In the genomic region with DNA sequence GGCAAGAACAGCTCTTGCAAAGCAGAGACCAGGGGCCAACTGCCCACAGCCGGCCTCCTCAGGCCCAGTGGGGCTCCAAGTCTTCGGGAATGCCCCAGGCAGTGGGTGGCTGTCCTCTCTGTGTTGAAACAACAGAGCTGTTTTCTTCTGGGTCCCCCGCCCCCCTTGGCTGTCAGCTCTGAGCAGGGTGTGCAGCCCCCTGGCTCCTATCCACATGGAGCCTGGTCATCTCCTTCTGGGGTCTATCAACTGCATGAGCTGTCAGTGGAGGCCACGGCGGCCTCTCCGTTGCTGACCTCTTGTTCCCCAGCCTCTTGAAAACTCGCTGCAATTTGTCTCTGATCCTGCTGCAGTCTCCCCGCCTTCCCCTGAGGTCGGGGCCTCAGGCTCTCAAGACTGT, we compare ENCODE assay signal across 26 cellular contexts.
DNase-seq lines count a peak whose midpoint lies in the region; ATAC-seq and TF ChIP-seq lines count a peak whose summit lies in the region.
"Had no signal": no experiment of that assay in that cellular context is flagged by ENCODE, and none has a peak within 500 bp of the region (broad histone marks: within the 10 kb centered on the region; RNA-seq: fewer than 3 reads in every experiment).

No MANE protein-coding gene starts in this region.

- no peak for ATAC-seq in GM19351 (IDR thresholded peaks at IDR 0.05; ENCODE audit: unreplicated experiment)
- no peak for ATAC-seq in HG02759 (IDR thresholded peaks at IDR 0.05; ENCODE audit: unreplicated experiment)
- ATAC-seq: activated T-cell treated with anti-CD3 and anti-CD28 coated beads, Interleukin-2, amount 50 U/mL, for 72 hours; CD8-positive, alpha-beta T cell; sciatic nerve; stimulated activated naive B cell treated with anti-CD40 and anti-IgM and Interleukin-4, amounts not matched to agents 10 μg/mL and 1 μg/mL and 100 μg/mL, for 72 hours had no signal

- no peak overlapping the region for H3K4me2 ChIP-seq in mesendoderm (ENCODE audit: low read length)

- H3K27me3 ChIP-seq in mesendoderm (ENCODE audit: insufficient read depth, low read length, poor library complexity): no peaks in the 10 kb centered on the region

- H3K4me1 Mint-ChIP-seq in brain (peaks cover 88% of the 10 kb centered on the region), osteocyte (ENCODE audit: unreplicated experiment) (peaks cover 16% of the 10 kb centered on the region)
- H3K4me1 Mint-ChIP-seq: B cell; stimulated activated naive B cell treated with anti-CD40 and anti-IgM and Interleukin-4, amounts not matched to agents 10 μg/mL and 1 μg/mL and 100 μg/mL, for 72 hours had no signal

- TF ChIP-seq CTCF in brain (conservative IDR thresholded peaks at IDR 0.05) (no peak), osteocyte (IDR thresholded peaks at IDR 0.05) (no peak)

- no peak overlapping the region for H3K23ac ChIP-seq in mesendoderm (ENCODE audit: low read length)

- H4K5ac ChIP-seq in mesendoderm (ENCODE audit: low read length): no peak overlapping the region

- no CpG with 5 or more reads among the region's 9 CpGs for WGBS in mesendoderm (ENCODE audit: extremely low coverage, insufficient coverage, low lambda C conversion rate)

- H2BK5ac ChIP-seq in mesendoderm (ENCODE audit: low read length): no peak overlapping the region

- H3K79me1 ChIP-seq in mesendoderm (ENCODE audit: low read length): no peaks in the 10 kb centered on the region

- H2AK5ac ChIP-seq in mesendoderm (ENCODE audit: low read length): no peak overlapping the region

- H3K79me2 ChIP-seq in mesendoderm (ENCODE audit: control insufficient read depth, insufficient read depth, low read length): no peaks in the 10 kb centered on the region
- H3K79me2 ChIP-seq: parathyroid adenoma had no signal

- H3K4ac ChIP-seq in mesendoderm (ENCODE audit: low read depth, low read length): no peak overlapping the region

- H3K36me3 Mint-ChIP-seq in brain: no peaks in the 10 kb centered on the region
- H3K36me3 Mint-ChIP-seq in osteocyte (ENCODE audit: unreplicated experiment): no peaks in the 10 kb centered on the region
- H3K36me3 Mint-ChIP-seq: CD8-positive, alpha-beta T cell; stimulated activated naive B cell treated with anti-CD40 and anti-IgM and Interleukin-4, amounts not matched to agents 10 μg/mL and 1 μg/mL and 100 μg/mL, for 72 hours had no signal

- peak overlapping the region in 1 of 5 experiments; percentile 2 for H3K4me3 Mint-ChIP-seq in brain
- no peak overlapping the region for H3K4me3 Mint-ChIP-seq in osteocyte (ENCODE audit: unreplicated experiment)
- H3K4me3 Mint-ChIP-seq: activated CD4-positive, alpha-beta T cell treated with anti-CD3 and anti-CD28 coated beads, Interleukin-2, amount 10 ng/mL, durations not matched to agents 7 days and 5 days; activated T-cell treated with anti-CD3 and anti-CD28 coated beads, Interleukin-2, amount 50 U/mL, for 72 hours; B cell; CD8-positive, alpha-beta T cell; stimulated activated naive B cell treated with anti-CD40 and anti-IgM and Interleukin-4, amounts not matched to agents 10 μg/mL and 1 μg/mL and 100 μg/mL, for 72 hours had no signal

- DNase-seq in ELF-1 (ENCODE audit: low read depth, low spot score) (peak; percentile 56), mesendoderm (no peak), retina (peak; percentile 43), osteocyte (ENCODE audit: extremely low spot score, unreplicated experiment) (no peak), NCI-H2107 (lab: John Stamatoyannopoulos, UW) (no peak)
- DNase-seq: activated CD4-positive, alpha-beta T cell treated with anti-CD3 and anti-CD28 coated beads, Interleukin-2, amount 10 ng/mL, durations not matched to agents 7 days and 5 days; activated naive CD4-positive, alpha-beta T cell treated with Interleukin-2 at 50 U/mL for 16 hours; activated T-cell treated with anti-CD3 and anti-CD28 coated beads, Interleukin-2, amount 50 U/mL, for 72 hours; brain microvascular endothelial cell; CD8-positive, alpha-beta T cell; DMS 273 treated with DMSO at 0.1 percent for 48 hours; GM23248; IMR-90; NCI-H146; NCI-H2171; NCI-H510A treated with DMSO at 0.1 percent for 48 hours; SHP77; stimulated activated CD4-positive, alpha-beta T cell treated with anti-CD3 and anti-CD28 coated beads, Interleukin-15, amount 100 ng/mL, for 24 hours; stimulated activated naive B cell treated with anti-CD40 and anti-IgM and Interleukin-4, amounts not matched to agents 10 μg/mL and 1 μg/mL and 100 μg/mL, for 72 hours had no signal

- H2BK15ac ChIP-seq in mesendoderm (replicated peaks; ENCODE audit: low read depth): no peak overlapping the region

- no peak overlapping the region for H3K9ac ChIP-seq in mesendoderm (ENCODE audit: low read length)
- H3K9ac ChIP-seq: GM23248, parathyroid adenoma had no signal

- H3K9me3 Mint-ChIP-seq in brain: peaks cover 0 to 7% (median 0%) of the 10 kb centered on the region in 5 experiments
- no peaks in the 10 kb centered on the region for H3K9me3 Mint-ChIP-seq in osteocyte (ENCODE audit: unreplicated experiment)
- H3K9me3 Mint-ChIP-seq: activated CD4-positive, alpha-beta T cell treated with anti-CD3 and anti-CD28 coated beads, Interleukin-2, amount 10 ng/mL, durations not matched to agents 7 days and 5 days; CD8-positive, alpha-beta T cell had no signal

- H4K8ac ChIP-seq in mesendoderm (ENCODE audit: low read depth, low read length): no peak overlapping the region

- H3K36me3 ChIP-seq in mesendoderm (ENCODE audit: control insufficient read depth, insufficient read depth, low read length): no peaks in the 10 kb centered on the region
- H3K36me3 ChIP-seq: brain microvascular endothelial cell had no signal

- peaks cover 15% of the 10 kb centered on the region for H3K4me1 ChIP-seq in mesendoderm (ENCODE audit: control insufficient read depth, low read depth, low read length)
- H3K4me1 ChIP-seq: parathyroid adenoma had no signal

- H3K27ac Mint-ChIP-seq in brain: peak overlapping the region; percentile 71 to 97 (median 93)
- no peak overlapping the region for H3K27ac Mint-ChIP-seq in osteocyte (ENCODE audit: unreplicated experiment)
- H3K27ac Mint-ChIP-seq: activated CD4-positive, alpha-beta T cell treated with anti-CD3 and anti-CD28 coated beads, Interleukin-2, amount 10 ng/mL, durations not matched to agents 7 days and 5 days; activated T-cell treated with anti-CD3 and anti-CD28 coated beads, Interleukin-2, amount 50 U/mL, for 72 hours; B cell; CD8-positive, alpha-beta T cell; stimulated activated naive B cell treated with anti-CD40 and anti-IgM and Interleukin-4, amounts not matched to agents 10 μg/mL and 1 μg/mL and 100 μg/mL, for 72 hours had no signal

- H3K27me3 Mint-ChIP-seq in brain: peaks cover 2% of the 10 kb centered on the region
- H3K27me3 Mint-ChIP-seq in osteocyte (ENCODE audit: unreplicated experiment): peaks cover 40% of the 10 kb centered on the region
- H3K27me3 Mint-ChIP-seq: activated CD4-positive, alpha-beta T cell treated with anti-CD3 and anti-CD28 coated beads, Interleukin-2, amount 10 ng/mL, durations not matched to agents 7 days and 5 days had no signal

- no peak overlapping the region for H2BK120ac ChIP-seq in mesendoderm (ENCODE audit: low read depth, low read length)

- H3K56ac ChIP-seq in mesendoderm (ENCODE audit: low read length): peak overlapping the region; percentile 51

- no peak overlapping the region for H3K27ac ChIP-seq in mesendoderm (ENCODE audit: low read depth, low read length)
- H3K27ac ChIP-seq: brain microvascular endothelial cell, epithelial cell of prostate, GM23248, parathyroid adenoma had no signal

- no peak overlapping the region for H3K4me3 ChIP-seq in mesendoderm (ENCODE audit: low read length)
- H3K4me3 ChIP-seq: GM23248 had no signal

- H3K18ac ChIP-seq in mesendoderm (ENCODE audit: low read length): no peak overlapping the region

Comparison
In these comparisons a context has a peak if more than half of its experiments do, and no peak if none do; other contexts are left out.
1. DNase-seq: peak in ELF-1 (single experiment) and retina (single experiment); none in mesendoderm (single experiment), osteocyte (single experiment) and NCI-H2107 (single experiment).